Comparison of ENCODE assay signal across 1 cellular context in the genomic region with DNA sequence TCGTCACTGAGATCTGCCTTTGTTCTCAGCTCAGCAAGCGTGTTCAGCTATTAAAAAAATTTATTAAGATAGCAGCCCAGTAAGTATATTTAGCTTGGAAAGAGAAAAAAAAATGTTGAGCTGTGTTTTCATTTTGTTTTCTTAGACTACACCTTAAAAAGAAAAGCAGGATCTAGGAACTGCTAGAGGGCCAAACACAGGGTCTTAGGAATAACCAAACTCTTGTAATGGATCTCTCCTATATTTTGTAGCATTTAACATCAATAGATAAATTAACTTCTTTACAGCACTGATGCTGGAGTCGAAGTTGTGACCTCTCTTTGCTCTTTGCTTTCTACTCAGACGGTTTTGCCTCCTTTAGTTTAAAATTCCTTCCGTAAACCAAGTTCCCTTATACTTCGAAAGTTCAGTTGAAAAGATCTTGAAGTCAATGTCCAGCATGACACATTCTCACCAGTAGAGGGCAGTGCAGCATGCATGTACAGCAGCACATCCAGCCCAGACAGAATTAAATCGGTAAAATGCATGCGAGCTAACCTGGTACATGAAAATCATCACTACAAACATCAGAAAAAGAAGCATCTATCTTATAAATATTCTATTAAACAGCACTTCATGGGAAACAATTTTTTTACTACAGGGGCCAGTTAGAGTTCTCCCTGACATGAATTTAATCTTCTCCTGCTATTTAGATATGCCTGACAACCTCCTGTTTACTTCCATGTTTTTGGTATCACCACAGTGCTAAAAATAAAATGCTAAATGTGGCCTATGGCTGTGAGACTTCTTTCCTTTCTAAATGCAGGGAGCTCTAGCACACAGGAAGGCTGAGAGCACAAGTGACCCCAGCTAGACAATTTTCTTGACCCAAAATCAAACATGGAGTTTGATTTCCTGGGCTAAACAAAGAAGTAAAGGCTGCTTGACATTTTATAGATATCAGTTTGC.
A peak's percentile ranks its signal among the peaks of the same experiment; 100 is the strongest.
TF ChIP-seq lines count a peak whose summit lies in the region.

No MANE protein-coding gene starts in this region.

TF ChIP-seq in GM12878, 131 proteins besides CTCF, POLR2A, EP300 and RAD21:
- TF ChIP-seq SMC3 (IDR thresholded peaks at IDR 0.05; ENCODE audit: borderline replicate concordance, low read length): peak; percentile 88
- 0 out of 2 replicates have a peak, but pooled peaks have one; percentile 25 for TF ChIP-seq IRF4 (IDR thresholded peaks at IDR 0.05; ENCODE audit: low read depth, low read length)
- TF ChIP-seq ZNF207 (IDR thresholded peaks at IDR 0.05; ENCODE audit: borderline replicate concordance): no peak
- peak; percentile 59; the same call in 1 of the 2 replicates for TF ChIP-seq YY1 (IDR thresholded peaks at IDR 0.05; ENCODE audit: low read depth, low read length)
- TF ChIP-seq POLR2AphosphoS2 (IDR thresholded peaks at IDR 0.05; ENCODE audit: low read depth, low read length): no peak
- TF ChIP-seq POU2F2 (IDR thresholded peaks at IDR 0.05; ENCODE audit: borderline replicate concordance, low read depth, low read length): peak; percentile 67; the same call in 1 of the 3 replicates
